In genomic region chr4:86007042-86007441, GRCh38 we compare ENCODE assay signal across 28 cellular contexts.
"Had no signal": no experiment of that assay in that cellular context is flagged by ENCODE, and none has a peak within 500 bp of the region (broad histone marks: within the 10 kb centered on the region; RNA-seq: fewer than 3 reads in every experiment).

No MANE protein-coding gene starts in this region.

- H3K4me1 ChIP-seq: left lung, lower lobe of right lung, pancreas, prostate gland, suprapubic skin, vagina had no signal

- DNase-seq: hippocampal formation; kidney; left colon; left lung; lower lobe of right lung; mammary epithelial cell; mesenchymal stem cell; mucosa of descending colon; naive thymus-derived CD4-positive, alpha-beta T cell; pancreas; retina; right cardiac atrium; stimulated activated CD4-positive, alpha-beta T cell treated with anti-CD3 and anti-CD28 coated beads, Interleukin-12 subunit alpha, Interleukin-12 subunit beta, amount 100 ng/mL, for 4 hours; stimulated activated CD4-positive, alpha-beta T cell treated with anti-CD3 and anti-CD28 coated beads, Interleukin-15, amount 100 ng/mL, for 24 hours; stimulated activated CD4-positive, alpha-beta T cell treated with anti-CD3 and anti-CD28 coated beads, Interleukin-2, amount 100 ng/mL, for 24 hours; stimulated activated CD4-positive, alpha-beta T cell treated with anti-CD3 and anti-CD28 coated beads, Interleukin-4, amount 100 ng/mL, for 1 hour; stimulated activated naive B cell treated with anti-CD40 and anti-IgM and Interleukin-4, amounts not matched to agents 10 μg/mL and 1 μg/mL and 100 μg/mL, for 72 hours; stimulated activated naive CD8-positive, alpha-beta T cell treated with anti-CD3 and anti-CD28 coated beads, Interleukin-15, Interleukin-2, amounts not matched to agents 100 U/mL and 50 U/mL, for 24 hours; stomach; tibial artery; trophoblast cell had no signal

- H3K27ac ChIP-seq: left lung, lower lobe of right lung, pancreas, prostate gland, skin epidermis, stomach, suprapubic skin, thoracic aorta, tibial artery, vagina had no signal

- H3K4me3 ChIP-seq: left lung, lower lobe of right lung, mucosa of descending colon, pancreas, prostate gland, skin epidermis, stomach, suprapubic skin, thoracic aorta, tibial artery, vagina had no signal

- ATAC-seq: left colon; left lung; mucosa of descending colon; naive thymus-derived CD4-positive, alpha-beta T cell; natural killer cell treated with Interleukin-12 subunit alpha and Interleukin-12 subunit beta and Interleukin-15 and Interleukin-18, amount 100 ng/mL, for 72 hours; pancreas; right cardiac atrium; sciatic nerve; stimulated activated naive CD8-positive, alpha-beta T cell treated with anti-CD3 and anti-CD28 coated beads, Interleukin-15, Interleukin-2, amounts not matched to agents 100 U/mL and 50 U/mL, for 24 hours had no signal

- H3K36me3 ChIP-seq: left lung, lower lobe of right lung, pancreas, prostate gland, suprapubic skin, thoracic aorta, vagina had no signal

- H3K27me3 ChIP-seq: left lung, pancreas, stomach, suprapubic skin, tibial artery, vagina had no signal
